ENCODE assay signal across 8 cellular contexts in the genomic region with DNA sequence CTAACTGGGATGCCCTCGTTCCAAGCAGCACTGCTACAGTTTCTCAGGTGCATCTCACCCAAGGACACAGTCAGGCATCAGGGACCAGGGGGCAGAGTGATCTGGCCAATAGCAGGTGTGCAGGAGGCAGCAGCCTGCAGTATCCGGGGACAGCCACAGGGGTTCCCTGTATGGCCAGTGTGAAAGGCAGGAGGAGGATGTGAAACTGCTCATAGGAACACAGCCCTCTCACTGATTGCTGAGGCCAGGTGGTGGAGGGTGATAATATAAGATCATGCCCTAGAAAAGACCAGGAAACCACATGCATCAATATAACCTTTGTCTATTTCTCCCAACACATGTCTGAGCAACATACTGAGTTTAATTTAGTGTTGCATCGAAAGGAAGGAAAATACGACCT.
DNase-seq lines count a peak whose midpoint lies in the region; ATAC-seq and TF ChIP-seq lines count a peak whose summit lies in the region.

No MANE protein-coding gene starts in this region.

- no peaks in the 10 kb centered on the region for H3K27me3 ChIP-seq in kidney epithelial cell (ENCODE audit: control insufficient read depth, insufficient read depth, low read length)
- no peaks in the 10 kb centered on the region for H3K27me3 ChIP-seq in ascending aorta

- peak; percentile 68 for ATAC-seq in activated CD8-positive, alpha-beta T cell treated with anti-CD3 and anti-CD28 coated beads for 36 hours
- ATAC-seq in activated CD8-positive, alpha-beta T cell treated with anti-CD3 and anti-CD28 coated beads, Interleukin-2, amount 10 ng/mL, durations not matched to agents 7 days and 5 days = no peak
- ATAC-seq in HG02885 (IDR thresholded peaks at IDR 0.05; ENCODE audit: poor library complexity, unreplicated experiment) = peak; percentile 100
- ATAC-seq in naive thymus-derived CD8-positive, alpha-beta T cell = no peak

- H3K36me3 ChIP-seq in kidney epithelial cell (ENCODE audit: control insufficient read depth, insufficient read depth, low read length) (no peaks in the 10 kb centered on the region), ascending aorta (no peaks in the 10 kb centered on the region)

- intact Hi-C loops in activated CD8-positive, alpha-beta T cell treated with anti-CD3 and anti-CD28 coated beads for 36 hours (cut with micrococcal nuclease) = no loop called here
- intact Hi-C loops in ascending aorta (cut with DNase I) = no loop called here

- H3K36me3 Mint-ChIP-seq in activated CD8-positive, alpha-beta T cell treated with anti-CD3 and anti-CD28 coated beads for 36 hours (ENCODE audit: low read depth) = peaks cover 5% of the 10 kb centered on the region
- no peaks in the 10 kb centered on the region for H3K36me3 Mint-ChIP-seq in activated CD8-positive, alpha-beta T cell treated with anti-CD3 and anti-CD28 coated beads, Interleukin-2, amount 10 ng/mL, durations not matched to agents 7 days and 5 days (ENCODE audit: low read depth)
- peaks cover 36 to 77% (median 39%) of the 10 kb centered on the region in 3 donors for H3K36me3 Mint-ChIP-seq in naive thymus-derived CD8-positive, alpha-beta T cell
- H3K36me3 Mint-ChIP-seq in activated T-cell treated with anti-CD3 and anti-CD28 coated beads, Interleukin-2, amount 50 U/mL, for 24 hours (ENCODE audit: low read depth) = peaks cover 2% of the 10 kb centered on the region

- no peaks in the 10 kb centered on the region for H3K27me3 Mint-ChIP-seq in activated CD8-positive, alpha-beta T cell treated with anti-CD3 and anti-CD28 coated beads for 36 hours
- H3K27me3 Mint-ChIP-seq in activated CD8-positive, alpha-beta T cell treated with anti-CD3 and anti-CD28 coated beads, Interleukin-2, amount 10 ng/mL, durations not matched to agents 7 days and 5 days (ENCODE audit: low read depth) = no peaks in the 10 kb centered on the region
- H3K27me3 Mint-ChIP-seq in naive thymus-derived CD8-positive, alpha-beta T cell = no peaks in the 10 kb centered on the region
- H3K27me3 Mint-ChIP-seq in activated T-cell treated with anti-CD3 and anti-CD28 coated beads, Interleukin-2, amount 50 U/mL, for 24 hours = no peaks in the 10 kb centered on the region

- H3K4me1 Mint-ChIP-seq in activated CD8-positive, alpha-beta T cell treated with anti-CD3 and anti-CD28 coated beads for 36 hours (ENCODE audit: low read depth) = no peaks in the 10 kb centered on the region
- H3K4me1 Mint-ChIP-seq in activated CD8-positive, alpha-beta T cell treated with anti-CD3 and anti-CD28 coated beads, Interleukin-2, amount 10 ng/mL, durations not matched to agents 7 days and 5 days (ENCODE audit: low read depth) = no peaks in the 10 kb centered on the region
- H3K4me1 Mint-ChIP-seq in naive thymus-derived CD8-positive, alpha-beta T cell = peaks cover 0 to 7% (median 2%) of the 10 kb centered on the region in 4 donors
- H3K4me1 Mint-ChIP-seq in activated T-cell treated with anti-CD3 and anti-CD28 coated beads, Interleukin-2, amount 50 U/mL, for 24 hours (ENCODE audit: low read depth) = no peaks in the 10 kb centered on the region

- H3K9me3 Mint-ChIP-seq in activated CD8-positive, alpha-beta T cell treated with anti-CD3 and anti-CD28 coated beads for 36 hours = no peaks in the 10 kb centered on the region
- no peaks in the 10 kb centered on the region for H3K9me3 Mint-ChIP-seq in activated CD8-positive, alpha-beta T cell treated with anti-CD3 and anti-CD28 coated beads, Interleukin-2, amount 10 ng/mL, durations not matched to agents 7 days and 5 days (ENCODE audit: insufficient read depth)
- H3K9me3 Mint-ChIP-seq in naive thymus-derived CD8-positive, alpha-beta T cell = peaks cover 0 to 17% (median 4%) of the 10 kb centered on the region in 9 donors
- H3K9me3 Mint-ChIP-seq in activated T-cell treated with anti-CD3 and anti-CD28 coated beads, Interleukin-2, amount 50 U/mL, for 24 hours = no peaks in the 10 kb centered on the region

- H3K27ac Mint-ChIP-seq in activated CD8-positive, alpha-beta T cell treated with anti-CD3 and anti-CD28 coated beads for 36 hours = no peak overlapping the region
- H3K27ac Mint-ChIP-seq in activated CD8-positive, alpha-beta T cell treated with anti-CD3 and anti-CD28 coated beads, Interleukin-2, amount 10 ng/mL, durations not matched to agents 7 days and 5 days = no peak overlapping the region
- H3K27ac Mint-ChIP-seq in naive thymus-derived CD8-positive, alpha-beta T cell = no peak overlapping the region
- H3K27ac Mint-ChIP-seq in activated T-cell treated with anti-CD3 and anti-CD28 coated beads, Interleukin-2, amount 50 U/mL, for 24 hours = no peak overlapping the region

- H3K4me3 ChIP-seq in kidney epithelial cell (ENCODE audit: low read depth, low read length) = no peak overlapping the region
- no peak overlapping the region for H3K4me3 ChIP-seq in ascending aorta

- CTCF ChIA-PET in activated CD8-positive, alpha-beta T cell treated with anti-CD3 and anti-CD28 coated beads for 36 hours (lab: Charles Lee) = no interaction called here
- CTCF ChIA-PET in activated CD8-positive, alpha-beta T cell treated with anti-CD3 and anti-CD28 coated beads, Interleukin-2, amount 10 ng/mL, durations not matched to agents 7 days and 5 days (lab: Charles Lee) = no interaction called here

- H3K27ac ChIP-seq in ascending aorta = no peak overlapping the region

- DNase-seq in activated CD8-positive, alpha-beta T cell treated with anti-CD3 and anti-CD28 coated beads for 36 hours = peak; percentile 9
- DNase-seq in activated CD8-positive, alpha-beta T cell treated with anti-CD3 and anti-CD28 coated beads, Interleukin-2, amount 10 ng/mL, durations not matched to agents 7 days and 5 days = no peak
- peak; percentile 5 for DNase-seq in NCI-H774 (lab: John Stamatoyannopoulos, UW)
- DNase-seq in kidney epithelial cell (ENCODE audit: low read depth) = no peak
- DNase-seq in ascending aorta (ENCODE audit: low spot score in 2 of 2) = no peak
- no peak for DNase-seq in naive thymus-derived CD8-positive, alpha-beta T cell
- DNase-seq in activated T-cell treated with anti-CD3 and anti-CD28 coated beads, Interleukin-2, amount 50 U/mL, for 24 hours = no peak

- no peaks in the 10 kb centered on the region for H3K9me3 ChIP-seq in ascending aorta

- no peak overlapping the region for H3K4me3 Mint-ChIP-seq in activated CD8-positive, alpha-beta T cell treated with anti-CD3 and anti-CD28 coated beads for 36 hours
- H3K4me3 Mint-ChIP-seq in activated CD8-positive, alpha-beta T cell treated with anti-CD3 and anti-CD28 coated beads, Interleukin-2, amount 10 ng/mL, durations not matched to agents 7 days and 5 days = no peak overlapping the region
- no peak overlapping the region for H3K4me3 Mint-ChIP-seq in naive thymus-derived CD8-positive, alpha-beta T cell
- H3K4me3 Mint-ChIP-seq in activated T-cell treated with anti-CD3 and anti-CD28 coated beads, Interleukin-2, amount 50 U/mL, for 24 hours = no peak overlapping the region

- TF ChIP-seq CTCF in activated CD8-positive, alpha-beta T cell treated with anti-CD3 and anti-CD28 coated beads for 36 hours (IDR thresholded peaks at IDR 0.05) = no peak
- TF ChIP-seq CTCF in kidney epithelial cell (IDR thresholded peaks at IDR 0.05; ENCODE audit: insufficient read depth, low read length, poor library complexity, severe bottlenecking) = peak; percentile 19
- no peak for TF ChIP-seq CTCF in ascending aorta (IDR thresholded peaks at IDR 0.05)

- no peaks in the 10 kb centered on the region for H3K4me1 ChIP-seq in ascending aorta

- POLR2A ChIA-PET in activated CD8-positive, alpha-beta T cell treated with anti-CD3 and anti-CD28 coated beads for 36 hours (lab: Charles Lee) = no interaction called here
- POLR2A ChIA-PET in activated CD8-positive, alpha-beta T cell treated with anti-CD3 and anti-CD28 coated beads, Interleukin-2, amount 10 ng/mL, durations not matched to agents 7 days and 5 days (lab: Charles Lee) = no interaction called here
- POLR2A ChIA-PET in naive thymus-derived CD8-positive, alpha-beta T cell (lab: Charles Lee) = no interaction called here

Comparison
In these comparisons a context has a peak if more than half of its experiments do, and no peak if none do; other contexts are left out.
1. ATAC-seq: peak in activated CD8-positive, alpha-beta T cell treated with anti-CD3 and anti-CD28 coated beads for 36 hours (single experiment) and HG02885 (single experiment); none in activated CD8-positive, alpha-beta T cell treated with anti-CD3 and anti-CD28 coated beads, Interleukin-2, amount 10 ng/mL, durations not matched to agents 7 days and 5 days (single experiment) and naive thymus-derived CD8-positive, alpha-beta T cell (0 of 2).
2. DNase-seq: peak in activated CD8-positive, alpha-beta T cell treated with anti-CD3 and anti-CD28 coated beads for 36 hours (single experiment) and NCI-H774 (single experiment); none in activated CD8-positive, alpha-beta T cell treated with anti-CD3 and anti-CD28 coated beads, Interleukin-2, amount 10 ng/mL, durations not matched to agents 7 days and 5 days (single experiment), kidney epithelial cell (single experiment), ascending aorta (0 of 2), naive thymus-derived CD8-positive, alpha-beta T cell (0 of 10) and activated T-cell treated with anti-CD3 and anti-CD28 coated beads, Interleukin-2, amount 50 U/mL, for 24 hours (single experiment).